Comparison of ENCODE assay signal across 1 cellular context in the genomic region with DNA sequence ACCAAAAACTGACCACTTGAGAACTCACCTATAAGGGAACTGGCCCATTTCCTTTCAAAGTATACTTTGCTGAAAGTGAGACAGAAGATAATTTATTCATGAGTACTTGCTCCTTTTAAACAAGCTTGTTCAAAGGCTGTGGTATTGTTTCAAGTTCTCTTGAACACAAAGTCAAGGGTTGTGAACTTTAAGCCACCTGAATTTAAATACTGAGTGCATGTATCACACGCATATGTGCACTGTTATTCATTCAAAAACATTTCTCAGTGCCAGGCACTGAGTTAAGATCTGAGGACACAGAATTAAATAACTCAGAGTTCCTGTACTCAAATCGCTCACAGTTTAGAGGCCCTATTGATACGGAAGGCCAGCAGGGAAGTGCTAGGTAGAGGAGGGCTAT.
TF ChIP-seq lines count a peak whose summit lies in the region.

No MANE protein-coding gene starts in this region.

TF ChIP-seq in HepG2, 621 proteins besides CTCF, POLR2A, EP300 and RAD21:
- TF ChIP-seq ZNF121 (CRISPR knock-in tag; IDR thresholded peaks at IDR 0.05) = no peak
- no peak for TF ChIP-seq ZNF451 (CRISPR knock-in tag; IDR thresholded peaks at IDR 0.05)
- TF ChIP-seq, protein P1, sequence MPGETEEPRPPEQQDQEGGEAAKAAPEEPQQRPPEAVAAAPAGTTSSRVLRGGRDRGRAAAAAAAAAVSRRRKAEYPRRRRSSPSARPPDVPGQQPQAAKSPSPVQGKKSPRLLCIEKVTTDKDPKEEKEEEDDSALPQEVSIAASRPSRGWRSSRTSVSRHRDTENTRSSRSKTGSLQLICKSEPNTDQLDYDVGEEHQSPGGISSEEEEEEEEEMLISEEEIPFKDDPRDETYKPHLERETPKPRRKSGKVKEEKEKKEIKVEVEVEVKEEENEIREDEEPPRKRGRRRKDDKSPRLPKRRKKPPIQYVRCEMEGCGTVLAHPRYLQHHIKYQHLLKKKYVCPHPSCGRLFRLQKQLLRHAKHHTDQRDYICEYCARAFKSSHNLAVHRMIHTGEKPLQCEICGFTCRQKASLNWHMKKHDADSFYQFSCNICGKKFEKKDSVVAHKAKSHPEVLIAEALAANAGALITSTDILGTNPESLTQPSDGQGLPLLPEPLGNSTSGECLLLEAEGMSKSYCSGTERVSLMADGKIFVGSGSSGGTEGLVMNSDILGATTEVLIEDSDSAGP (CRISPR knock-in tag; IDR thresholded peaks at IDR 0.05; ENCODE audit: borderline replicate concordance) = no peak
- TF ChIP-seq ZNF788 (CRISPR knock-in tag; IDR thresholded peaks at IDR 0.05; ENCODE audit: borderline replicate concordance) = no peak
- TF ChIP-seq MED8 (CRISPR knock-in tag; IDR thresholded peaks at IDR 0.05; ENCODE audit: insufficient replicate concordance) = no peak
- TF ChIP-seq ZBTB20 (CRISPR knock-in tag; IDR thresholded peaks at IDR 0.05; ENCODE audit: borderline replicate concordance, low read depth) = no peak
- no peak for TF ChIP-seq ZMYM2 (CRISPR knock-in tag; IDR thresholded peaks at IDR 0.05)
- no peak for TF ChIP-seq ZNF678 (CRISPR knock-in tag; IDR thresholded peaks at IDR 0.05)
- TF ChIP-seq, protein P2, sequence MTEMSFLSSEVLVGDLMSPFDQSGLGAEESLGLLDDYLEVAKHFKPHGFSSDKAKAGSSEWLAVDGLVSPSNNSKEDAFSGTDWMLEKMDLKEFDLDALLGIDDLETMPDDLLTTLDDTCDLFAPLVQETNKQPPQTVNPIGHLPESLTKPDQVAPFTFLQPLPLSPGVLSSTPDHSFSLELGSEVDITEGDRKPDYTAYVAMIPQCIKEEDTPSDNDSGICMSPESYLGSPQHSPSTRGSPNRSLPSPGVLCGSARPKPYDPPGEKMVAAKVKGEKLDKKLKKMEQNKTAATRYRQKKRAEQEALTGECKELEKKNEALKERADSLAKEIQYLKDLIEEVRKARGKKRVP (CRISPR knock-in tag; IDR thresholded peaks at IDR 0.05) = no peak
- TF ChIP-seq, protein P3, sequence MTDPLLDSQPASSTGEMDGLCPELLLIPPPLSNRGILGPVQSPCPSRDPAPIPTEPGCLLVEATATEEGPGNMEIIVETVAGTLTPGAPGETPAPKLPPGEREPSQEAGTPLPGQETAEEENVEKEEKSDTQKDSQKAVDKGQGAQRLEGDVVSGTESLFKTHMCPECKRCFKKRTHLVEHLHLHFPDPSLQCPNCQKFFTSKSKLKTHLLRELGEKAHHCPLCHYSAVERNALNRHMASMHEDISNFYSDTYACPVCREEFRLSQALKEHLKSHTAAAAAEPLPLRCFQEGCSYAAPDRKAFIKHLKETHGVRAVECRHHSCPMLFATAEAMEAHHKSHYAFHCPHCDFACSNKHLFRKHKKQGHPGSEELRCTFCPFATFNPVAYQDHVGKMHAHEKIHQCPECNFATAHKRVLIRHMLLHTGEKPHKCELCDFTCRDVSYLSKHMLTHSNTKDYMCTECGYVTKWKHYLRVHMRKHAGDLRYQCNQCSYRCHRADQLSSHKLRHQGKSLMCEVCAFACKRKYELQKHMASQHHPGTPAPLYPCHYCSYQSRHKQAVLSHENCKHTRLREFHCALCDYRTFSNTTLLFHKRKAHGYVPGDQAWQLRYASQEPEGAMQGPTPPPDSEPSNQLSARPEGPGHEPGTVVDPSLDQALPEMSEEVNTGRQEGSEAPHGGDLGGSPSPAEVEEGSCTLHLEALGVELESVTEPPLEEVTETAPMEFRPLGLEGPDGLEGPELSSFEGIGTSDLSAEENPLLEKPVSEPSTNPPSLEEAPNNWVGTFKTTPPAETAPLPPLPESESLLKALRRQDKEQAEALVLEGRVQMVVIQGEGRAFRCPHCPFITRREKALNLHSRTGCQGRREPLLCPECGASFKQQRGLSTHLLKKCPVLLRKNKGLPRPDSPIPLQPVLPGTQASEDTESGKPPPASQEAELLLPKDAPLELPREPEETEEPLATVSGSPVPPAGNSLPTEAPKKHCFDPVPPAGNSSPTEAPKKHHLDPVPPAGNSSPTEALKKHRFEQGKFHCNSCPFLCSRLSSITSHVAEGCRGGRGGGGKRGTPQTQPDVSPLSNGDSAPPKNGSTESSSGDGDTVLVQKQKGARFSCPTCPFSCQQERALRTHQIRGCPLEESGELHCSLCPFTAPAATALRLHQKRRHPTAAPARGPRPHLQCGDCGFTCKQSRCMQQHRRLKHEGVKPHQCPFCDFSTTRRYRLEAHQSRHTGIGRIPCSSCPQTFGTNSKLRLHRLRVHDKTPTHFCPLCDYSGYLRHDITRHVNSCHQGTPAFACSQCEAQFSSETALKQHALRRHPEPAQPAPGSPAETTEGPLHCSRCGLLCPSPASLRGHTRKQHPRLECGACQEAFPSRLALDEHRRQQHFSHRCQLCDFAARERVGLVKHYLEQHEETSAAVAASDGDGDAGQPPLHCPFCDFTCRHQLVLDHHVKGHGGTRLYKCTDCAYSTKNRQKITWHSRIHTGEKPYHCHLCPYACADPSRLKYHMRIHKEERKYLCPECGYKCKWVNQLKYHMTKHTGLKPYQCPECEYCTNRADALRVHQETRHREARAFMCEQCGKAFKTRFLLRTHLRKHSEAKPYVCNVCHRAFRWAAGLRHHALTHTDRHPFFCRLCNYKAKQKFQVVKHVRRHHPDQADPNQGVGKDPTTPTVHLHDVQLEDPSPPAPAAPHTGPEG (CRISPR knock-in tag; IDR thresholded peaks at IDR 0.05) = no peak
- no peak for TF ChIP-seq ZNF260 (CRISPR knock-in tag; IDR thresholded peaks at IDR 0.05; ENCODE audit: borderline replicate concordance, low read depth)
- TF ChIP-seq HOXA7 (CRISPR knock-in tag; IDR thresholded peaks at IDR 0.05) = no peak
- no peak for TF ChIP-seq ZNF816 (CRISPR knock-in tag; IDR thresholded peaks at IDR 0.05; ENCODE audit: borderline replicate concordance)
